1 cellular context compared by ENCODE assay signal in the genomic region with DNA sequence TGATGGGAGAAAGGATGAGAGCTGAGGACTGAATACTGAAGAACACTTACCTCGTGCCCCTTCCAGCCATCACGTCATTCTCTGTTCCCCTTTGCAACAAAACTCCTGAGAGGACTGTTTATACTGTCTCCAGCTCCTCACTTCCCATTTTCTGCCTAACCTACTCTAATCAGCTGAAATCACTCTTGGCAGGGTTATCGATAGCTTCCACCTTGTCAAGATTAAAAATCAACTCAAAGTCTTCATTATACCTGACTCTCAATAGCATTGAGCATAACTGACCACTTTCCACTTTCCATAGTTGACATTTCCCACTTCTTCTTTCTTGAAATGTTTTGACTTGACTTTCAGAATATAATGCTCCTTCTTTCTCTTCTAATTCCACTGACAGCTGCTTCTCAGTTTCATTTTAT.
TF ChIP-seq lines count a peak whose summit lies in the region.

No MANE protein-coding gene starts in this region.

TF ChIP-seq in K562, 482 proteins besides CTCF, POLR2A, EP300 and RAD21 (continued from another document and continues in another):
- TF ChIP-seq MGA (IDR thresholded peaks at IDR 0.05) (no peak), NFE2L1 (tag; IDR thresholded peaks at IDR 0.05; ENCODE audit: borderline replicate concordance, low read depth) (no peak), JUND (IDR thresholded peaks at IDR 0.05; ENCODE audit: borderline replicate concordance, low read depth, low read length) (peak; percentile 51; the same call in 1 of the 2 replicates), JUND (tag; IDR thresholded peaks at IDR 0.05; ENCODE audit: borderline replicate concordance, low read depth, low read length) (peak; percentile 14; the same call in 1 of the 3 replicates), FOXJ3 (CRISPR knock-in tag; IDR thresholded peaks at IDR 0.05) (no peak), PHB (CRISPR knock-in tag; IDR thresholded peaks at IDR 0.05) (no peak), ZNF778 (CRISPR knock-in tag; IDR thresholded peaks at IDR 0.05) (no peak), BRCA1 (IDR thresholded peaks at IDR 0.05) (no peak), BRCA1 (CRISPR knock-in tag; IDR thresholded peaks at IDR 0.05) (no peak), TEAD4 (IDR thresholded peaks at IDR 0.05; ENCODE audit: low read length) (peak; percentile 49; the same call in 1 of the 2 replicates), TEAD4 (CRISPR knock-in tag; IDR thresholded peaks at IDR 0.05; ENCODE audit: borderline replicate concordance) (no peak), POLR2B (IDR thresholded peaks at IDR 0.05; ENCODE audit: low read depth, partially characterized antibody) (no peak), UBTF (IDR thresholded peaks at IDR 0.05; ENCODE audit: borderline replicate concordance in 1 of 2, low read depth in 2 of 2, low read length in 2 of 2) (no peak), HEY1 (CRISPR knock-in tag; IDR thresholded peaks at IDR 0.05; ENCODE audit: borderline replicate concordance) (no peak), CREM (IDR thresholded peaks at IDR 0.05; ENCODE audit: low read depth) (peak; percentile 40; the same call in 1 of the 2 replicates), ZNF592 (IDR thresholded peaks at IDR 0.05) (no peak), MEF2D (tag; conservative IDR thresholded peaks at IDR 0.05; ENCODE audit: low read depth) (no peak), NR2C1 (IDR thresholded peaks at IDR 0.05) (no peak), NR2C1 (tag; IDR thresholded peaks at IDR 0.05) (no peak), ZSCAN32 (CRISPR knock-in tag; IDR thresholded peaks at IDR 0.05) (no peak), ETS2 (tag; IDR thresholded peaks at IDR 0.05; ENCODE audit: borderline replicate concordance, poor library complexity, severe bottlenecking) (no peak), ZNF696 (CRISPR knock-in tag; conservative IDR thresholded peaks at IDR 0.05) (no peak), E2F1 (CRISPR knock-in tag; IDR thresholded peaks at IDR 0.05) (no peak), ZBTB2 (IDR thresholded peaks at IDR 0.05) (no peak)
- TF ChIP-seq, protein P1, sequence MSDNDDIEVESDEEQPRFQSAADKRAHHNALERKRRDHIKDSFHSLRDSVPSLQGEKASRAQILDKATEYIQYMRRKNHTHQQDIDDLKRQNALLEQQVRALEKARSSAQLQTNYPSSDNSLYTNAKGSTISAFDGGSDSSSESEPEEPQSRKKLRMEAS (CRISPR knock-in tag; IDR thresholded peaks at IDR 0.05), result no peak
- TF ChIP-seq, protein P2, sequence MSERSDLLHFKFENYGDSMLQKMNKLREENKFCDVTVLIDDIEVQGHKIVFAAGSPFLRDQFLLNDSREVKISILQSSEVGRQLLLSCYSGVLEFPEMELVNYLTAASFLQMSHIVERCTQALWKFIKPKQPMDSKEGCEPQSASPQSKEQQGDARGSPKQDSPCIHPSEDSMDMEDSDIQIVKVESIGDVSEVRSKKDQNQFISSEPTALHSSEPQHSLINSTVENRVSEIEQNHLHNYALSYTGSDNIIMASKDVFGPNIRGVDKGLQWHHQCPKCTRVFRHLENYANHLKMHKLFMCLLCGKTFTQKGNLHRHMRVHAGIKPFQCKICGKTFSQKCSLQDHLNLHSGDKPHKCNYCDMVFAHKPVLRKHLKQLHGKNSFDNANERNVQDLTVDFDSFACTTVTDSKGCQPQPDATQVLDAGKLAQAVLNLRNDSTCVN (CRISPR knock-in tag; IDR thresholded peaks at IDR 0.05), result no peak
- TF ChIP-seq, protein P3, sequence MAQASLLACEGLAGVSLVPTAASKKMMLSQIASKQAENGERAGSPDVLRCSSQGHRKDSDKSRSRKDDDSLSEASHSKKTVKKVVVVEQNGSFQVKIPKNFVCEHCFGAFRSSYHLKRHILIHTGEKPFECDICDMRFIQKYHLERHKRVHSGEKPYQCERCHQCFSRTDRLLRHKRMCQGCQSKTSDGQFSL (CRISPR knock-in tag; IDR thresholded peaks at IDR 0.05), result no peak
- TF ChIP-seq, protein P3 (tag; IDR thresholded peaks at IDR 0.05), result no peak
